Comparison of ENCODE assay signal across 8 cellular contexts in the genomic region with DNA sequence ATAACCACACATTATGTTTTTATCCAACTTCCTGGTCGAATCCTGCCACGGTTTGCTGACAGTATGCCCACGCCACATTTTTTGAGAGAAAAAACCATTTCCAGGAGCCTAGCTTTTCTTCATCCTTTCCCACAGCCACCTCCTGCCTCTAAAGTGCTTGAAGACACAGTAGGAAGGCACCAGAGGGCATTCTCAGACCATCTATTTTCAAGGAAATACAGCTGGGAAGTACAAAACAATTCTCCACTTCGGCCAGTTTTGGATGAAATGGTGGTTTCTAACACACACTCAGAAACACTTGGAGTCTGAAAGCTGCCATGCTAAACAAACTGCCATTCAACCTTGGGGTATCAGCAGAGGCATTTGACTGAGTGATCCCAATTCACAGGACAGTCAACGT.
DNase-seq lines count a peak whose midpoint lies in the region; ATAC-seq and TF ChIP-seq lines count a peak whose summit lies in the region.

No MANE protein-coding gene starts in this region.

- no peaks in the 10 kb centered on the region for H4K20me1 ChIP-seq in PC-9 (ENCODE audit: insufficient read depth)

- H3K9me2 ChIP-seq in PC-9 (ENCODE audit: insufficient read depth), result no peaks in the 10 kb centered on the region

- CTCF ChIA-PET in PC-9 (lab: Charles Lee), result no interaction called here

- TF ChIP-seq CTCF in GM12872 (IDR thresholded peaks at IDR 0.05; ENCODE audit: insufficient read depth, low read depth, low read length) (0 out of 3 replicates have a peak, but pooled peaks have one; percentile 13), PC-9 (conservative IDR thresholded peaks at IDR 0.05) (peak; percentile 35; the same call in 1 of the 2 replicates), spleen (IDR thresholded peaks at IDR 0.05 in 8 of 11, conservative IDR thresholded peaks at IDR 0.05 in 3 of 11) (peak in 5 of 11 experiments; percentile 12 to 44 (median 23))

- H3K27ac ChIP-seq in PC-9 (no peak overlapping the region), spleen (no peak overlapping the region)

- DNase-seq in PC-9 (peak in 1 of 2 experiments; percentile 18), fibroblast of peridontal ligament (ENCODE audit: extremely low read depth) (peak; percentile 93), renal cortical epithelial cell (ENCODE audit: low read depth) (peak; percentile 77), NCI-H2081 treated with DMSO at 0.1 percent for 48 hours (lab: John Stamatoyannopoulos, UW) (no peak), spleen (no peak)

- H3K36me3 ChIP-seq in PC-9 (ENCODE audit: low read depth) (no peaks in the 10 kb centered on the region), spleen (no peaks in the 10 kb centered on the region)

- H3K27me3 ChIP-seq in PC-9 (ENCODE audit: insufficient read depth, low read depth) (no peaks in the 10 kb centered on the region), spleen (replicated peaks in 1 of 7) (peaks cover 0 to 4% (median 0%) of the 10 kb centered on the region in 7 donors)

- peaks cover 8% of the 10 kb centered on the region for H3K4me1 ChIP-seq in PC-9 (replicated peaks; ENCODE audit: insufficient read depth)
- H3K4me1 ChIP-seq in spleen, result peaks cover 0 to 6% (median 0%) of the 10 kb centered on the region in 6 donors

- H2AFZ ChIP-seq in PC-9, result no peak overlapping the region

- TF ChIP-seq POLR2A in spleen (IDR thresholded peaks at IDR 0.05), result no peak

- ATAC-seq in GM21825 (IDR thresholded peaks at IDR 0.05; ENCODE audit: unreplicated experiment), result no peak
- ATAC-seq in HG02571 (IDR thresholded peaks at IDR 0.05; ENCODE audit: unreplicated experiment), result no peak

- BruUV-seq in PC-9 (replicated peaks; lab: Mats Ljungman, UMichigan), result no TSS peak

- H3K79me2 ChIP-seq in PC-9 (ENCODE audit: low read depth), result no peaks in the 10 kb centered on the region

- H3K4me3 ChIP-seq in PC-9, result no peak overlapping the region
- H3K4me3 ChIP-seq in spleen, result no peak overlapping the region

- peaks cover 12% of the 10 kb centered on the region; the same call in 1 of the 2 replicates for H3F3A ChIP-seq in PC-9 (ENCODE audit: insufficient read depth, low read depth)

- 49 to 65% (median 56%) methylated on average over 5 of the region's 5 CpGs for WGBS in spleen, 5 donors

- POLR2A ChIA-PET in PC-9 (lab: Charles Lee; ENCODE audit: unreplicated experiment), result no interaction called here

- intact Hi-C loops in PC-9 (cut with micrococcal nuclease; ENCODE audit: unreplicated experiment) (no loop called here), spleen (cut with DNase I; ENCODE audit: low total_unique reads) (no loop called here)

- no peak overlapping the region for H3K4me2 ChIP-seq in PC-9

- H3K9me3 ChIP-seq in PC-9 (ENCODE audit: insufficient read depth, low read depth) (no peaks in the 10 kb centered on the region; the same call in 1 of the 2 replicates), spleen (no peaks in the 10 kb centered on the region)

Comparison
In these comparisons a context has a peak if more than half of its experiments do, and no peak if none do; other contexts are left out.
1. DNase-seq: peak in fibroblast of peridontal ligament (single experiment) and renal cortical epithelial cell (single experiment); none in NCI-H2081 treated with DMSO at 0.1 percent for 48 hours (single experiment) and spleen (single experiment).